8 cellular contexts compared by ENCODE assay signal in genomic region chr12:1355871-1356270, GRCh38.
DNase-seq lines count a peak whose midpoint lies in the region; FAIRE-seq and TF ChIP-seq lines count a peak whose summit lies in the region.
"Not testable (repeated sequence)": the region's sequence is repeated elsewhere in the genome, so short reads cannot be mapped to it uniquely, and the experiment has no call there.

No MANE protein-coding gene starts in this region.

- not testable (repeated sequence) for H2BK12ac ChIP-seq in trophoblast cell (ENCODE audit: low read length)

- FAIRE-seq in astrocyte (lab: Jason Lieb, UNC), result not testable (repeated sequence)

- H3K4me3 ChIP-seq in HEK293 (ENCODE audit: low read depth, low read length); HUES64 (ENCODE audit: low read length); SJCRH30; astrocyte (ENCODE audit: insufficient read depth, low read depth, low read length); cardiac muscle cell; trophoblast cell (ENCODE audit: low read depth, low read length); skeletal muscle satellite cell (ENCODE audit: low read length): not testable (repeated sequence)

- TF ChIP-seq CTCF in HEK293 (tag by site-specific recombination; IDR thresholded peaks at IDR 0.05); astrocyte (IDR thresholded peaks at IDR 0.05; ENCODE audit: insufficient read depth, low read depth, low read length); cardiac muscle cell (IDR thresholded peaks at IDR 0.05; ENCODE audit: low read depth, low read length): not testable (repeated sequence)

- WGBS in HUES64, result 89% methylated on average over 5 of the region's 6 CpGs
- no CpG with 5 or more reads among the region's 6 CpGs for WGBS in trophoblast cell (ENCODE audit: extremely low coverage, insufficient coverage, insufficient read length)

- H3K79me2 ChIP-seq in astrocyte (ENCODE audit: insufficient read depth, low read length); trophoblast cell (ENCODE audit: control insufficient read depth, insufficient read depth, low read length, poor library complexity): not testable (repeated sequence)

- H3K4ac ChIP-seq in trophoblast cell (ENCODE audit: low read depth, low read length), result not testable (repeated sequence)

- not testable (repeated sequence) for H3K14ac ChIP-seq in trophoblast cell (ENCODE audit: low read length)

- H3K36me3 ChIP-seq in HEK293 (ENCODE audit: control insufficient read depth in 2 of 2, insufficient read depth in 1 of 2, low read length in 2 of 2); HUES64 (ENCODE audit: insufficient read depth, low read length); SJCRH30; astrocyte (ENCODE audit: insufficient read depth, low read length); cardiac muscle cell; trophoblast cell (ENCODE audit: control insufficient read depth in 1 of 2, insufficient read depth in 2 of 2, low read length in 2 of 2); skeletal muscle satellite cell (ENCODE audit: insufficient read depth, low read length): not testable (repeated sequence)

- H4K12ac ChIP-seq in trophoblast cell (ENCODE audit: low read depth, low read length), result not testable (repeated sequence)

- not testable (repeated sequence) for H3K27ac ChIP-seq in HEK293 (ENCODE audit: extremely low read depth, low read depth, low read length); astrocyte (ENCODE audit: low read depth, low read length)
- peak overlapping the region; percentile 43; the same call in 1 of the 2 replicates for H3K27ac ChIP-seq in HUES64 (ENCODE audit: low read depth, low read length)
- peak overlapping the region; percentile 25; the same call in 1 of the 2 replicates for H3K27ac ChIP-seq in SJCRH30
- H3K27ac ChIP-seq in cardiac muscle cell, result peak overlapping the region; percentile 71
- peak overlapping the region; percentile 19 for H3K27ac ChIP-seq in trophoblast cell (ENCODE audit: low read depth, low read length)

- H3K18ac ChIP-seq in trophoblast cell (ENCODE audit: low read length), result not testable (repeated sequence)

- not testable (repeated sequence) for H3K9ac ChIP-seq in HUES64 (ENCODE audit: low read depth, low read length); astrocyte (ENCODE audit: low read length); trophoblast cell (ENCODE audit: low read length)
- H3K9ac ChIP-seq in skeletal muscle satellite cell (ENCODE audit: low read depth, low read length), result peak overlapping the region; percentile 28

- not testable (repeated sequence) for H3K4me3 Mint-ChIP-seq in astrocyte (ENCODE audit: unreplicated experiment)

- not testable (repeated sequence) for H3K9me3 Mint-ChIP-seq in astrocyte (ENCODE audit: unreplicated experiment)

- H3K27ac Mint-ChIP-seq in astrocyte (ENCODE audit: unreplicated experiment), result peak overlapping the region; percentile 8

- H3K9me3 ChIP-seq in HEK293 (ENCODE audit: control insufficient read depth, insufficient read depth, low read depth, low read length); HUES64 (ENCODE audit: insufficient read depth, low read depth, low read length); SJCRH30 (replicated peaks); astrocyte (ENCODE audit: insufficient read depth, low read depth, low read length); cardiac muscle cell (ENCODE audit: low read depth); trophoblast cell (ENCODE audit: insufficient read depth, low read depth, low read length); skeletal muscle satellite cell (replicated peaks; ENCODE audit: low read length): not testable (repeated sequence)

- H3K27me3 ChIP-seq in HUES64 (ENCODE audit: insufficient read depth, low read length); SJCRH30; astrocyte (ENCODE audit: insufficient read depth, low read length); cardiac muscle cell; trophoblast cell (ENCODE audit: insufficient read depth, low read length); skeletal muscle satellite cell (ENCODE audit: control insufficient read depth, insufficient read depth, low read length): not testable (repeated sequence)

- not testable (repeated sequence) for H2AFZ ChIP-seq in astrocyte (ENCODE audit: low read depth, low read length); trophoblast cell (ENCODE audit: insufficient read depth, low read length, poor library complexity)

- H3K4me2 ChIP-seq in astrocyte (ENCODE audit: low read length); trophoblast cell (ENCODE audit: low read length): not testable (repeated sequence)
- H3K4me2 ChIP-seq in skeletal muscle satellite cell (ENCODE audit: low read length), result peak overlapping the region; percentile 35

- H2BK120ac ChIP-seq in trophoblast cell (ENCODE audit: insufficient read depth, low read length, poor library complexity), result not testable (repeated sequence)

- not testable (repeated sequence) for H3K23ac ChIP-seq in trophoblast cell (ENCODE audit: low read length)

- H4K91ac ChIP-seq in trophoblast cell (ENCODE audit: low read depth, low read length), result not testable (repeated sequence)

- H3K27me3 Mint-ChIP-seq in astrocyte (ENCODE audit: low read depth, unreplicated experiment), result not testable (repeated sequence)

- POLR2A ChIA-PET in HEK293 (lab: Yijun Ruan, JAX), result not testable (repeated sequence)

- H2AK5ac ChIP-seq in trophoblast cell (ENCODE audit: low read length), result not testable (repeated sequence)

- not testable (repeated sequence) for DNase-seq in SJCRH30; astrocyte (ENCODE audit: low read depth); cardiac muscle cell (ENCODE audit: low read depth in 1 of 2, low spot score in 1 of 2)
- DNase-seq in myocyte (ENCODE audit: low read depth) (peak; percentile 64), trophoblast cell (peak in 1 of 2 donors; percentile 21)

- H3K4me1 ChIP-seq in HEK293 (ENCODE audit: control insufficient read depth, insufficient read depth, low read length); HUES64 (ENCODE audit: insufficient read depth, low read length): not testable (repeated sequence)
- H3K4me1 ChIP-seq in SJCRH30 (peaks cover 36% of the 10 kb centered on the region), astrocyte (ENCODE audit: insufficient read depth, low read length) (peaks cover 16% of the 10 kb centered on the region), cardiac muscle cell (ENCODE audit: low read depth) (peaks cover 32% of the 10 kb centered on the region), trophoblast cell (ENCODE audit: control insufficient read depth in 1 of 2, insufficient read depth in 2 of 2, low read length in 2 of 2) (peaks cover 1 to 12% of the 10 kb centered on the region in 2 experiments), skeletal muscle satellite cell (ENCODE audit: control insufficient read depth, insufficient read depth, low read length) (peaks cover 40% of the 10 kb centered on the region)

- CTCF ChIA-PET in HEK293 (lab: Yijun Ruan, JAX), result interaction anchor here (0.6 to 1.9 kb wide), 2 partner anchors 238 to 388 kb away, joined by 3 to 5 read pairs; no protein-coding TSS in a partner anchor

- not testable (repeated sequence) for H2BK5ac ChIP-seq in trophoblast cell (ENCODE audit: low read depth, low read length, poor library complexity)

- H4K8ac ChIP-seq in trophoblast cell (ENCODE audit: low read depth, low read length), result not testable (repeated sequence)

- H3K4me1 Mint-ChIP-seq in astrocyte (ENCODE audit: low read depth, unreplicated experiment), result peaks cover 49% of the 10 kb centered on the region

- H3K36me3 Mint-ChIP-seq in astrocyte (ENCODE audit: low read depth, unreplicated experiment), result not testable (repeated sequence)

- not testable (repeated sequence) for H4K20me1 ChIP-seq in astrocyte (ENCODE audit: insufficient read depth, low read length)

- not testable (repeated sequence) for H3K79me1 ChIP-seq in trophoblast cell (ENCODE audit: low read length)

TF ChIP-seq in HEK293, 187 proteins besides CTCF, POLR2A, EP300 and RAD21:
- 0 out of 2 replicates have a peak, but pooled peaks have one; percentile 12 for TF ChIP-seq ZSCAN4 (tag by site-specific recombination; IDR thresholded peaks at IDR 0.05)
